In the genomic region with DNA sequence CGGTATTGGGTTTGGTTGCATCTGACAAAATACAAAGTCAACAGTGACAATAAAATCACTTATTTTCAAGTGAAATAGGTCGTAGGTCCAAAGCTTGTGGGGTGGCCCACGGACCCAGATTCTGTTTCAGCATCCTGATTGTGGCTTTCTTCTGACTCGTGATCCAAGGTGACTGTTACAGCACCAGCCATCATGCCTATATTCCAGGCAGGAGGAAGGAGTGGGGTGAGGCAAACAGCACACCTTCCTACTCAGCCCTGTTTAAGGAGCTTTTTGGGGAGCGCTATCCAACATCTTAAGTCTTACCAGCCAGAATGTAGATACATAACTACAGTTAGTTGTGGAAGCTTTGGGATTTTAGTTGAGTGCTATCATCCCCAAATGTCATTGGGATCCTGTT, we compare ENCODE assay signal across 19 cellular contexts.
"Had no signal": no experiment of that assay in that cellular context is flagged by ENCODE, and none has a peak within 500 bp of the region (broad histone marks: within the 10 kb centered on the region; RNA-seq: fewer than 3 reads in every experiment).

No MANE protein-coding gene starts in this region.

- H3K27ac ChIP-seq: HL-60, SJSA1, SK-N-MC had no signal

- H3K4me3 ChIP-seq: SJSA1, SK-N-MC had no signal

- H3K27me3 ChIP-seq: SJSA1 had no signal

- H3K9me3 ChIP-seq: SJSA1 had no signal

- DNase-seq: KBM-7, NCI-H1092, NCI-H1105 treated with DMSO at 0.1 percent for 48 hours, NCI-H1417 treated with DMSO at 0.1 percent for 48 hours, NCI-H146, NCI-H1694 treated with DMSO at 0.1 percent for 48 hours, NCI-H1930, NCI-H2081, NCI-H2107, NCI-H2227 treated with DMSO at 0.1 percent for 48 hours, NCI-H524, NCI-H526 treated with DMSO at 0.1 percent for 48 hours, NCI-H748 treated with DMSO at 0.1 percent for 48 hours, Right ventricle myocardium superior, RPMI8226, SIG-M5 had no signal
